ENCODE assay signal across 26 cellular contexts in the genomic region with DNA sequence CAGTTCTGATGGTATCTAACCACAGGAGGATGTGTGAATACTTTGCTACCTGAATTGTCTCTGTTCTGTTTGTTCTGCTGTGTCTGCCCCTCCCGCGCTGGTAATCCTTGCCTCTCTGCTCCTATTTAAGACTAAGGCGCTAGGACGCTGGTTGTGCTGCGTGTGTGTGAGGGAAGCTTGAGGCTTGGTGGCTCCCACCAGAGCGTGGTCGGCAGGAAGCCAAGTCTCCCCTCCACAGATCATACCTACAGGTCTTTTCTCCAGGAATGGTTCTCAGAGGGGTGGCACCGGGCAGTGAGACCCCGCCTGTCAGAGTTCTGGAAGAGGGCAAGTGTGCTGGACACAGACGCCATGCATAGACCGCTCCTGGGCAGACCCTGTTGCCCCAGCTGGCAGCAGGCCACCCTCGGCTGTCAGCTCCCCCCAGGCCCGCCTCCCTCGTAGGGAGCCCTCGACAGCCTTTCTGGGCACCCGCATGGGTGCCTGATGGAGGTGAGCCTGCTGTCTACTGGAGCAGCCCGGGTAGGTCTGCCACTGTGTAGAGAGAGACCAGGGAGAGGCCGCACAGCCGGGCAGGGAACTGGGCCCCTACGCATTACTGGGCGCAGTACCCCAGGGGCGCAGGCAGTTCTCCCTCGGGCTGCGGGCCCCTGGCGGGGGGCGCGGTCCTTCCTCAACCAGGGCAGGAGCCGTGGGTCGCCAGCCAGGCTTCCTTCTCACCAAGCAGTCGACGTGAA. TPM values are rescaled to one million over a fixed set of nuclear protein-coding genes. Genes with fewer than 3 reads are reported as not detected.
"Had no signal": no experiment of that assay in that cellular context is flagged by ENCODE, and none has a peak within 500 bp of the region (broad histone marks: within the 10 kb centered on the region; RNA-seq: fewer than 3 reads in every experiment).

No MANE protein-coding gene starts in this region.

- H3K27ac Mint-ChIP-seq: activated B cell treated with CpG ODN at 0.5 μM for 24 hours; activated CD4-positive, alpha-beta memory T cell treated with anti-CD3 and anti-CD28 coated beads for 36 hours; activated CD4-positive, alpha-beta T cell treated with anti-CD3 and anti-CD28 coated beads, Interleukin-2, amount 10 ng/mL, durations not matched to agents 7 days and 5 days; activated naive CD8-positive, alpha-beta T cell treated with anti-CD3 and anti-CD28 coated beads, Interleukin-2, amount 50 U/mL, for 24 hours; activated T-cell treated with anti-CD3 and anti-CD28 coated beads, Interleukin-2, amount 50 U/mL, for 72 hours; brain; IgD-negative memory B cell; T-helper 17 cell had no signal

- H3K27me3 ChIP-seq: Peyer's patch had no signal

- H3K27me3 Mint-ChIP-seq: activated B cell treated with CpG ODN at 0.5 μM for 24 hours, brain had no signal

- DNase-seq: activated B cell treated with CpG ODN at 0.5 μM for 24 hours; activated CD4-positive, alpha-beta memory T cell treated with anti-CD3 and anti-CD28 coated beads for 36 hours; activated CD4-positive, alpha-beta T cell treated with anti-CD3 and anti-CD28 coated beads for 1 hour; activated CD4-positive, alpha-beta T cell treated with anti-CD3 and anti-CD28 coated beads, Interleukin-2, amount 10 ng/mL, durations not matched to agents 7 days and 5 days; activated CD8-positive, alpha-beta memory T cell treated with anti-CD3 and anti-CD28 coated beads for 24 hours; activated naive CD4-positive, alpha-beta T cell treated with Interleukin-2 at 50 U/mL for 16 hours; activated naive CD8-positive, alpha-beta T cell treated with anti-CD3 and anti-CD28 coated beads, Interleukin-2, amount 50 U/mL, for 24 hours; activated T-cell treated with anti-CD3 and anti-CD28 coated beads, Interleukin-2, amount 50 U/mL, for 72 hours; amniotic stem cell; KG1; NCI-H1048; NCI-H146; NCI-H187 treated with DMSO at 0.1 percent for 48 hours; NCI-H2081 treated with DMSO at 0.1 percent for 48 hours; NCI-H446; NCI-H524; Peyer's patch; SHP77 treated with DMSO at 0.1 percent for 48 hours; T-helper 17 cell; T-helper 9 cell had no signal

- H3K9me3 Mint-ChIP-seq: activated B cell treated with CpG ODN at 0.5 μM for 24 hours; activated CD4-positive, alpha-beta memory T cell treated with anti-CD3 and anti-CD28 coated beads for 36 hours; activated CD4-positive, alpha-beta T cell treated with anti-CD3 and anti-CD28 coated beads, Interleukin-2, amount 10 ng/mL, durations not matched to agents 7 days and 5 days; activated naive CD4-positive, alpha-beta T cell treated with anti-CD3 and anti-CD28 coated beads, Interleukin-2, amount 50 U/mL, for 72 hours; activated naive CD8-positive, alpha-beta T cell treated with anti-CD3 and anti-CD28 coated beads, Interleukin-2, amount 50 U/mL, for 24 hours; activated T-cell treated with anti-CD3 and anti-CD28 coated beads, Interleukin-2, amount 50 U/mL, for 72 hours had no signal

- FAIRE-seq: astrocyte had no signal

- H3K36me3 ChIP-seq: Peyer's patch had no signal

- H3K27ac ChIP-seq: Peyer's patch, RWPE1 had no signal

- H3K4me3 ChIP-seq: Peyer's patch had no signal

- H3K4me3 Mint-ChIP-seq: activated B cell treated with CpG ODN at 0.5 μM for 24 hours; activated CD4-positive, alpha-beta memory T cell treated with anti-CD3 and anti-CD28 coated beads for 36 hours; activated CD4-positive, alpha-beta T cell treated with anti-CD3 and anti-CD28 coated beads, Interleukin-2, amount 10 ng/mL, durations not matched to agents 7 days and 5 days; activated naive CD8-positive, alpha-beta T cell treated with anti-CD3 and anti-CD28 coated beads, Interleukin-2, amount 50 U/mL, for 24 hours; activated T-cell treated with anti-CD3 and anti-CD28 coated beads, Interleukin-2, amount 50 U/mL, for 72 hours; brain; T-helper 17 cell had no signal

- H3K4me1 ChIP-seq: Peyer's patch had no signal

- H3K36me3 Mint-ChIP-seq: activated CD4-positive, alpha-beta memory T cell treated with anti-CD3 and anti-CD28 coated beads for 36 hours; activated naive CD4-positive, alpha-beta T cell treated with anti-CD3 and anti-CD28 coated beads, Interleukin-2, amount 50 U/mL, for 72 hours; brain had no signal

- H3K4me1 Mint-ChIP-seq: activated B cell treated with CpG ODN at 0.5 μM for 24 hours; activated CD4-positive, alpha-beta T cell treated with anti-CD3 and anti-CD28 coated beads, Interleukin-2, amount 10 ng/mL, durations not matched to agents 7 days and 5 days; activated naive CD8-positive, alpha-beta T cell treated with anti-CD3 and anti-CD28 coated beads, Interleukin-2, amount 50 U/mL, for 24 hours; brain; IgD-negative memory B cell; T-helper 17 cell had no signal

- ATAC-seq: activated naive CD4-positive, alpha-beta T cell treated with anti-CD3 and anti-CD28 coated beads, Interleukin-2, amount 50 U/mL, for 72 hours; activated naive CD8-positive, alpha-beta T cell treated with anti-CD3 and anti-CD28 coated beads, Interleukin-2, amount 50 U/mL, for 24 hours; activated T-cell treated with anti-CD3 and anti-CD28 coated beads, Interleukin-2, amount 50 U/mL, for 72 hours; T-helper 17 cell had no signal

- H3K9me3 ChIP-seq: Peyer's patch had no signal

RNA-seq across cellular contexts. Expression of a gene that starts 53.4 kb away (rescaled TPM):
- total RNA-seq: activated B cell treated with CpG ODN at 0.5 μM for 24 hours; activated naive CD4-positive, alpha-beta T cell treated with anti-CD3 and anti-CD28 coated beads, Interleukin-2, amount 50 U/mL, for 72 hours; LHCN-M2 had no signal
- polyA plus RNA-seq: IgD-negative memory B cell had no signal
